1 cellular context compared by ENCODE assay signal in the genomic region with DNA sequence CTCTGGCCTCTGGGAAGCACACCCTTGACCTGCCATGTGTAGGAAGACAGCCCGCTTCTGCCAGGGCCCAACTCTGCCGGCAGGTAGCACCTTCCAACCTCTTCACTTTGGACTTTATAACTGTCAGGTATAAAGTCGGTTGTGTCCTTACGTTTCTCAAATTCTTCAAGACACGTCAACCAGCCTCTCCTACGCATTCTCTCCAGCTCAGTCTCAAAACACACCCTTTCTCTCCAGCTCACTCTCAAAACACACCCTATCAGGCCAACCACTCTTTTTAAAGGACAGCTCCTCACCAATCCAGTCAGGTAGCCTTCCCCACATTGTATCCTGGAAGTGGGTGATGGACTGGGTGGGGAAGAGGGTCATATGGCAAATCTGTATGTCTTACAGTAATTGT.
TF ChIP-seq lines count a peak whose summit lies in the region.

No MANE protein-coding gene starts in this region.

TF ChIP-seq in H1, 55 proteins besides CTCF, POLR2A, EP300 and RAD21:
- TF ChIP-seq CREB1 (IDR thresholded peaks at IDR 0.05) (no peak), GABPA (IDR thresholded peaks at IDR 0.05; ENCODE audit: borderline replicate concordance, insufficient read depth, low read length) (no peak), KDM1A (IDR thresholded peaks at IDR 0.05; ENCODE audit: borderline replicate concordance, low read length) (no peak)
